ENCODE assay signal across 8 cellular contexts in the genomic region with DNA sequence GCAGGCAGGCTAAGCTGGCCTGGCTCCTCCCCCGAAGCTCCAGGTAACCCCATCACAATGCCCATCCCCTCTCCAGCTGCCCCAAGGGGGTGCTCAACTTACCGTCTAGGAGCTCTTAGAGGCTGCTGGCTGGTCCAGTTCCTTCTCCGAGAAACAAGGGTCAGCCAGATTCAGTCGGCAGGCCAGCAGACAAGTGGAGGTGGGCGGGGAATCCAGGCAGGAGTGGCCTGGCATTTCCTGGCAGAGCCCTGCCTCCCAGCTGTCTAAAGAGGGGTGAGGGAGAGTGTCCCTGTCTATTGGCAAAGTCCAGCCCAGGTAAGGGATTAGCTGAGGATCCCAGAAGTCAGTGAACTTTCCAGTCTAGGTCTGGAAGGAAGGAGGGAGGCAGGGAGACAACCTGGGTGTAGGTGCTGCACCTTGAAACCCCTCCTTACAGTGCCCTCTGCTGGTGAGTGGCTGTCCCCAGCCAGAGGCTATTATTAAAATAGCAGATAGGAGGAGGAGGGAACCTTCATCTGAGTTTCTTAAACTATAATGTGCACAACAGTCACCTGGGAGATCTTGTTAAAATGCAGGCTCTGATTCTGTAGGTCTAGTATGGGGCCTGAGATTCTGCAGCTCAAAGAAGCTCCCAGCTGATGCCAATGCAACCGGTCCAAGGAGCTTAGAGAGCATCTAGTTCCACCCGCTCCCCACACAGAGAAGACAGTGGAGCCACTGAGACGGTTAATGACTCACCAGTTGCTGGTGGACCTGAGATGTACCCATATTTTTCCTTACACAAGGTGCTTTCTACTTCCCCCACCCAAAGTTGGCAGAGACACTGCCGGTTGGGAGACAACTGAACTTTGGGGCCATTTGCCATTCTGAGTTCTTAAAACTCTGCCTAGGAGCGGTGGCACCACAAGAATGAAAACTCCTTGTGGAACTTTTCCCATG. TPM values are rescaled to one million over a fixed set of nuclear protein-coding genes. Genes with fewer than 3 reads are reported as not detected.
DNase-seq lines count a peak whose midpoint lies in the region; ATAC-seq, FAIRE-seq and TF ChIP-seq lines count a peak whose summit lies in the region.

A gene with protein sequence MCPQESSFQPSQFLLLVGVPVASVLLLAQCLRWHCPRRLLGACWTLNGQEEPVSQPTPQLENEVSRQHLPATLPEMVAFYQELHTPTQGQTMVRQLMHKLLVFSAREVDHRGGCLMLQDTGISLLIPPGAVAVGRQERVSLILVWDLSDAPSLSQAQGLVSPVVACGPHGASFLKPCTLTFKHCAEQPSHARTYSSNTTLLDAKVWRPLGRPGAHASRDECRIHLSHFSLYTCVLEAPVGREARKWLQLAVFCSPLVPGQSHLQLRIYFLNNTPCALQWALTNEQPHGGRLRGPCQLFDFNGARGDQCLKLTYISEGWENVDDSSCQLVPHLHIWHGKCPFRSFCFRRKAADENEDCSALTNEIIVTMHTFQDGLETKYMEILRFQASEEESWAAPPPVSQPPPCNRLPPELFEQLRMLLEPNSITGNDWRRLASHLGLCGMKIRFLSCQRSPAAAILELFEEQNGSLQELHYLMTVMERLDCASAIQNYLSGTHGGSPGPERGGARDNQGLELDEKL (minus strand): TSS at position 162 of the 939 bp plus-strand sequence. CDS start 4,147 bp downstream, outside the sequence.

- peaks cover 8% of the 10 kb centered on the region for H3K4me1 Mint-ChIP-seq in CD14-positive monocyte

- H3K4me1 ChIP-seq in PC-9 (replicated peaks; ENCODE audit: insufficient read depth), result peaks cover 20% of the 10 kb centered on the region
- peaks cover 0 to 7% (median 0%) of the 10 kb centered on the region in 12 donors for H3K4me1 ChIP-seq in heart left ventricle

- CTCF ChIA-PET in PC-9 (lab: Charles Lee), result interaction anchor here (0.6 to 2.1 kb wide), 4 partner anchors 10 to 266 kb away, joined by 3 to 9 read pairs (median 6); no protein-coding TSS in a partner anchor

- POLR2A ChIA-PET in PC-9 (lab: Charles Lee; ENCODE audit: unreplicated experiment), result no interaction called here

- H3K4me3 ChIP-seq in PC-9 (no peak within 1 kb of the TSS), heart left ventricle (no peak within 1 kb of the TSS)

- no peaks in the 10 kb centered on the region for H4K20me1 ChIP-seq in PC-9 (ENCODE audit: insufficient read depth)

- H3K36me3 Mint-ChIP-seq in CD14-positive monocyte, result no peaks in the 10 kb centered on the region

- ATAC-seq in heart left ventricle (peak in 3 of 4 donors; percentile 48 to 64 (median 53)), GM19035 (IDR thresholded peaks at IDR 0.05; ENCODE audit: unreplicated experiment) (no peak)

- no peaks in the 10 kb centered on the region for H3K79me2 ChIP-seq in PC-9 (ENCODE audit: low read depth)

- H3K9me2 ChIP-seq in PC-9 (ENCODE audit: insufficient read depth), result no peaks in the 10 kb centered on the region

- no peaks in the 10 kb centered on the region for H3K9me3 Mint-ChIP-seq in CD14-positive monocyte

- no peak within 1 kb of the TSS for H3K27ac Mint-ChIP-seq in CD14-positive monocyte

- H3K27me3 Mint-ChIP-seq in CD14-positive monocyte (ENCODE audit: low read depth in 3 of 3), result peaks cover 0 to 6% (median 0%) of the 10 kb centered on the region in 3 donors

- no peaks in the 10 kb centered on the region; the same call in 1 of the 2 replicates for H3F3A ChIP-seq in PC-9 (ENCODE audit: insufficient read depth, low read depth)

- DNase-seq in CD14-positive monocyte (ENCODE audit: low spot score), result no peak
- peak; percentile 60 for DNase-seq in H54 (ENCODE audit: insufficient read length, low spot score)
- DNase-seq in PC-9, result peak; percentile 43 to 67
- peak; percentile 56 for DNase-seq in activated naive CD4-positive, alpha-beta T cell treated with Interleukin-2 at 50 U/mL for 16 hours
- no peak for DNase-seq in heart left ventricle
- DNase-seq in stimulated activated CD4-positive, alpha-beta T cell treated with anti-CD3 and anti-CD28 coated beads, Interleukin-12 subunit alpha, Interleukin-12 subunit beta, amount 100 ng/mL, for 48 hours (ENCODE audit: low read depth in 2 of 3, low spot score in 1 of 3), result peak; percentile 31 to 59 (median 39)
- DNase-seq in superior temporal gyrus (ENCODE audit: extremely low spot score), result no peak

- no peak within 1 kb of the TSS for H2AFZ ChIP-seq in PC-9

- WGBS in heart left ventricle, 4 donors, result 67 to 69% (median 68%) methylated on average over 10 of the region's 10 CpGs

- intact Hi-C loops in CD14-positive monocyte (cut with micrococcal nuclease), result no loop called here
- intact Hi-C loops in PC-9 (cut with micrococcal nuclease; ENCODE audit: unreplicated experiment), result loop anchor here (2.0 kb wide), 1 partner anchor 27 kb away; no protein-coding TSS in a partner anchor
- intact Hi-C loops in heart left ventricle (cut with DNase I), result loop anchor here in 2 of 10 donors (10.0 kb wide), 2 partner anchors 1675 to 1685 kb away; no protein-coding TSS in a partner anchor

- H3K4me2 ChIP-seq in PC-9, result no peak within 1 kb of the TSS

- H3K27me3 ChIP-seq in PC-9 (ENCODE audit: insufficient read depth, low read depth) (no peaks in the 10 kb centered on the region), heart left ventricle (no peaks in the 10 kb centered on the region)

- H3K36me3 ChIP-seq in PC-9 (ENCODE audit: low read depth), result no peaks in the 10 kb centered on the region
- no peaks in the 10 kb centered on the region for H3K36me3 ChIP-seq in heart left ventricle

- FAIRE-seq in H54 (lab: Jason Lieb, UNC), result no peak

- no peak for TF ChIP-seq POLR2A in H54 (IDR thresholded peaks at IDR 0.05; ENCODE audit: low read depth, low read length)
- TF ChIP-seq POLR2A in heart left ventricle (IDR thresholded peaks at IDR 0.05), result no peak

- no peaks in the 10 kb centered on the region for H3K9me3 ChIP-seq in PC-9 (ENCODE audit: insufficient read depth, low read depth)
- H3K9me3 ChIP-seq in heart left ventricle, result no peaks in the 10 kb centered on the region

- no TSS peak for BruUV-seq in PC-9 (replicated peaks; lab: Mats Ljungman, UMichigan)

- no peak within 1 kb of the TSS for H3K27ac ChIP-seq in PC-9
- H3K27ac ChIP-seq in heart left ventricle, result no peak within 1 kb of the TSS

- no peak within 1 kb of the TSS for H3K4me3 Mint-ChIP-seq in CD14-positive monocyte

- TF ChIP-seq CTCF in CD14-positive monocyte (IDR thresholded peaks at IDR 0.05) (peak; percentile 81), PC-9 (conservative IDR thresholded peaks at IDR 0.05) (peak; percentile 80), heart left ventricle (IDR thresholded peaks at IDR 0.05) (peak; percentile 52 to 71 (median 60))

RNA-seq across cellular contexts. Expression of the gene that starts here (rescaled TPM):
- polyA plus RNA-seq in CD14-positive monocyte, result under 1 TPM in 1 of 2 donors, not detected in 1; 0.09 TPM
- total RNA-seq in PC-9 (2021), result 1.7 and 2.1 TPM in 2 replicates
- 1 to 10 TPM in 1 of 9 donors, under 1 TPM in 8; 0.21 to 1.1 (median 0.50) TPM for total RNA-seq in heart left ventricle
- polyA plus RNA-seq in heart left ventricle, result under 1 TPM; 0.50 to 0.65 TPM

Comparison
In these comparisons a context has a peak if more than half of its experiments do, and no peak if none do; other contexts are left out.
1. DNase-seq: peak in H54 (single experiment), PC-9 (2 of 2), activated naive CD4-positive, alpha-beta T cell treated with Interleukin-2 at 50 U/mL for 16 hours (single experiment) and stimulated activated CD4-positive, alpha-beta T cell treated with anti-CD3 and anti-CD28 coated beads, Interleukin-12 subunit alpha, Interleukin-12 subunit beta, amount 100 ng/mL, for 48 hours (3 of 3); none in CD14-positive monocyte (single experiment), heart left ventricle (0 of 5) and superior temporal gyrus (single experiment).
2. Peak in every context shown above with its lines, with median percentiles within 50 percentile points of each other: CTCF ChIP-seq.